18 cellular contexts compared by ENCODE assay signal in genomic region chr1:63648689-63649088, GRCh38. TPM values are rescaled to one million over a fixed set of nuclear protein-coding genes. Genes with fewer than 3 reads are reported as not detected.
DNase-seq lines count a peak whose midpoint lies in the region; ATAC-seq, FAIRE-seq and TF ChIP-seq lines count a peak whose summit lies in the region.
"Had no signal": no experiment of that assay in that cellular context is flagged by ENCODE, and none has a peak within 500 bp of the region (broad histone marks: within the 10 kb centered on the region; RNA-seq: fewer than 3 reads in every experiment).

No MANE protein-coding gene starts in this region.

- CTCF ChIA-PET in HepG2 (lab: Yijun Ruan, JAX; ENCODE audit: low intra/inter-chr PET ratio, low total read pairs), result no interaction called here
- CTCF ChIA-PET in T-cell (lab: Charles Lee), result no interaction called here

- WGBS in HepG2 (ENCODE audit: low lambda C conversion rate), result 100% methylated on average over 1 of the region's 1 CpG
- WGBS in right lobe of liver (ENCODE audit: insufficient coverage, low coverage, low lambda C conversion rate, missing lambda C conversion rate), result 100% methylated on average over 1 of the region's 1 CpG

- H3K27ac Mint-ChIP-seq in T-cell, result peak overlapping the region; percentile 5 to 48
- H3K27ac Mint-ChIP-seq: GM23338 had no signal

- H3K9me3 ChIP-seq in HepG2 (ENCODE audit: low read length) (no peaks in the 10 kb centered on the region), right lobe of liver (no peaks in the 10 kb centered on the region), gastrocnemius medialis (no peaks in the 10 kb centered on the region)
- H3K9me3 ChIP-seq: Caco-2 had no signal

- H3K36me3 Mint-ChIP-seq in T-cell, result peaks cover 32% of the 10 kb centered on the region

- peaks cover 29 to 39% (median 35%) of the 10 kb centered on the region in 3 donors for H3K4me1 Mint-ChIP-seq in T-cell

- POLR2A ChIA-PET in HepG2 (lab: Yijun Ruan, JAX), result no interaction called here
- POLR2A ChIA-PET in T-cell (lab: Charles Lee), result interaction anchor here in 1 of 2 donors (0.6 kb wide), 1 partner anchor 49 kb away, joined by 6 read pairs; no protein-coding TSS in a partner anchor

- H3K27me3 ChIP-seq in HepG2 (ENCODE audit: control insufficient read depth in 1 of 2, insufficient read depth in 2 of 2, low read length in 2 of 2) (no peaks in the 10 kb centered on the region), right lobe of liver (no peaks in the 10 kb centered on the region), gastrocnemius medialis (no peaks in the 10 kb centered on the region)

- no peak overlapping the region for H3K4me3 ChIP-seq in HepG2 (replicated peaks in 1 of 3; ENCODE audit: insufficient read depth in 1 of 3, low read depth in 2 of 3, low read length in 3 of 3)
- no peak overlapping the region for H3K4me3 ChIP-seq in right lobe of liver
- H3K4me3 ChIP-seq in gastrocnemius medialis, result no peak overlapping the region
- H3K4me3 ChIP-seq: GM23338 had no signal

- no peak overlapping the region for H3K27ac ChIP-seq in HepG2 (ENCODE audit: extremely low read length, insufficient read depth, low read length)
- H3K27ac ChIP-seq in right lobe of liver, result no peak overlapping the region
- peak overlapping the region in 3 of 4 donors; percentile 4 to 68 (median 59) for H3K27ac ChIP-seq in gastrocnemius medialis

- H3K36me3 ChIP-seq in HepG2 (replicated peaks in 1 of 2; ENCODE audit: control insufficient read depth in 1 of 2, insufficient read depth in 2 of 2, low read length in 2 of 2), result peaks cover 16 to 66% of the 10 kb centered on the region in 2 experiments
- peaks cover 0 to 62% (median 27%) of the 10 kb centered on the region in 4 donors for H3K36me3 ChIP-seq in right lobe of liver
- peaks cover 0 to 48% of the 10 kb centered on the region in 2 donors for H3K36me3 ChIP-seq in gastrocnemius medialis

- no peak for TF ChIP-seq CTCF in HepG2 (CRISPR knock-in tag; IDR thresholded peaks at IDR 0.05)
- TF ChIP-seq CTCF in right lobe of liver (IDR thresholded peaks at IDR 0.05), result no peak
- TF ChIP-seq CTCF in gastrocnemius medialis (IDR thresholded peaks at IDR 0.05 in 4 of 5, conservative IDR thresholded peaks at IDR 0.05 in 1 of 5), result no peak

- H3K4me1 ChIP-seq in HepG2 (ENCODE audit: insufficient read depth, low read length) (peaks cover 28% of the 10 kb centered on the region), right lobe of liver (peaks cover 0 to 20% (median 9%) of the 10 kb centered on the region in 4 donors), gastrocnemius medialis (peaks cover 37 to 50% of the 10 kb centered on the region in 2 donors)
- H3K4me1 ChIP-seq: Caco-2 had no signal

- no peak overlapping the region for H2AFZ ChIP-seq in HepG2 (ENCODE audit: low read length)
- H2AFZ ChIP-seq: GM23338 had no signal

- in situ Hi-C loops in HepG2 (cut with HindIII; ENCODE audit: extremely low pct_ligation_motif_present, low pct_unique_long_range_greater_than_20kb) (no loop called here), gastrocnemius medialis (cut with MboI; ENCODE audit: low sequenced_read_pairs in 4 of 4) (no loop called here)

- no peaks in the 10 kb centered on the region for H3K27me3 Mint-ChIP-seq in T-cell

- H3K4me2 ChIP-seq in HepG2 (ENCODE audit: low read depth, low read length), result no peak overlapping the region
- H3K4me2 ChIP-seq: GM23338 had no signal

- no peaks in the 10 kb centered on the region for H4K20me1 ChIP-seq in HepG2 (ENCODE audit: insufficient read depth, low read length)

- ATAC-seq in HepG2 (no peak), right lobe of liver (no peak), T-cell (replicated peaks in 1 of 4) (no peak), gastrocnemius medialis (no peak), Right ventricle myocardium inferior (no peak)
- ATAC-seq: CD8-positive, alpha-beta T cell; GM23338; HCT116 had no signal

- TF ChIP-seq POLR2A in HepG2 (IDR thresholded peaks at IDR 0.05; ENCODE audit: insufficient read depth in 1 of 2, low read depth in 2 of 2, low read length in 2 of 2) (no peak), right lobe of liver (IDR thresholded peaks at IDR 0.05) (no peak), gastrocnemius medialis (IDR thresholded peaks at IDR 0.05) (no peak)

- no peak for FAIRE-seq in HepG2 (lab: Jason Lieb, UNC)
- FAIRE-seq: GM12891, GM18507 had no signal

- no TSS peak for BruUV-seq in HepG2 (replicated peaks; lab: Mats Ljungman, UMichigan)

- no peak overlapping the region for H3K9ac ChIP-seq in HepG2 (ENCODE audit: insufficient read depth, low read depth, low read length)

- no peaks in the 10 kb centered on the region for H3K9me3 Mint-ChIP-seq in T-cell
- H3K9me3 Mint-ChIP-seq: CD8-positive, alpha-beta T cell; GM23338; H9 had no signal

- H3K79me2 ChIP-seq in HepG2 (ENCODE audit: insufficient read depth, low read length), result no peaks in the 10 kb centered on the region

- DNase-seq in HepG2 (ENCODE audit: low spot score) (no peak), right lobe of liver (no peak), T-cell (no peak), gastrocnemius medialis (no peak), mucosa of gallbladder (ENCODE audit: low spot score) (no peak), Right ventricle myocardium inferior (ENCODE audit: missing footprints) (no peak)
- DNase-seq: 8988T; C1 segment of cervical spinal cord; Caco-2; CD8-positive, alpha-beta T cell; DMS79; EL; GF-D8; H9 had no signal

- intact Hi-C loops in HepG2 (cut with micrococcal nuclease; ENCODE audit: unreplicated experiment), result no loop called here
- intact Hi-C loops in right lobe of liver (cut with DNase I), result no loop called here
- intact Hi-C loops in gastrocnemius medialis (cut with DNase I; ENCODE audit: low total_unique reads), result no loop called here
- intact Hi-C loops in Right ventricle myocardium inferior (cut with DNase I), result no loop called here

- TF ChIP-seq EP300 in HepG2 (IDR thresholded peaks at IDR 0.05; ENCODE audit: low read depth in 2 of 2, low read length in 2 of 2) (no peak), HepG2 (CRISPR knock-in tag; IDR thresholded peaks at IDR 0.05; ENCODE audit: borderline replicate concordance) (no peak)

- H3K4me3 Mint-ChIP-seq in T-cell, result no peak overlapping the region
- H3K4me3 Mint-ChIP-seq: CD8-positive, alpha-beta T cell; GM23338; H9 had no signal

- no peak for TF ChIP-seq RAD21 in HepG2 (CRISPR knock-in tag; IDR thresholded peaks at IDR 0.05)

TF ChIP-seq in HepG2, 621 proteins besides CTCF, POLR2A, EP300 and RAD21 (continues in another document):
- peak; percentile 45 to 58 for TF ChIP-seq MAFK (conservative IDR thresholded peaks at IDR 0.05 in 1 of 2, IDR thresholded peaks at IDR 0.05 in 1 of 2; ENCODE audit: low read length in 2 of 2)
- no peak for TF ChIP-seq GABPB1 (CRISPR knock-in tag; IDR thresholded peaks at IDR 0.05)
- TF ChIP-seq, protein P1, sequence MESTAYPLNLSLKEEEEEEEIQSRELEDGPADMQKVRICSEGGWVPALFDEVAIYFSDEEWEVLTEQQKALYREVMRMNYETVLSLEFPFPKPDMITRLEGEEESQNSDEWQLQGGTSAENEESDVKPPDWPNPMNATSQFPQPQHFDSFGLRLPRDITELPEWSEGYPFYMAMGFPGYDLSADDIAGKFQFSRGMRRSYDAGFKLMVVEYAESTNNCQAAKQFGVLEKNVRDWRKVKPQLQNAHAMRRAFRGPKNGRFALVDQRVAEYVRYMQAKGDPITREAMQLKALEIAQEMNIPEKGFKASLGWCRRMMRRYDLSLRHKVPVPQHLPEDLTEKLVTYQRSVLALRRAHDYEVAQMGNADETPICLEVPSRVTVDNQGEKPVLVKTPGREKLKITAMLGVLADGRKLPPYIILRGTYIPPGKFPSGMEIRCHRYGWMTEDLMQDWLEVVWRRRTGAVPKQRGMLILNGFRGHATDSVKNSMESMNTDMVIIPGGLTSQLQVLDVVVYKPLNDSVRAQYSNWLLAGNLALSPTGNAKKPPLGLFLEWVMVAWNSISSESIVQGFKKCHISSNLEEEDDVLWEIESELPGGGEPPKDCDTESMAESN (CRISPR knock-in tag; conservative IDR thresholded peaks at IDR 0.05), result no peak
- TF ChIP-seq MAFF (IDR thresholded peaks at IDR 0.05; ENCODE audit: low read depth, low read length), result peak; percentile 62; the same call in 1 of the 2 replicates
- TF ChIP-seq XBP1 (CRISPR knock-in tag; IDR thresholded peaks at IDR 0.05), result no peak

RNA-seq across cellular contexts. Expression of gene PGM1, which starts 55.5 kb away (rescaled TPM):
- total RNA-seq in HepG2 (2016; rRNA removed; fragmentation: Illumina TruSeq; extraction: Trizol) (105 and 122 TPM in 2 replicates), right lobe of liver (100 to 1,000 TPM; 127 to 220 (median 157) TPM), T-cell (10 to 100 TPM; 12.2 to 17.3 (median 15.5) TPM), gastrocnemius medialis (100 to 1,000 TPM; 320 to 713 (median 666) TPM), mucosa of gallbladder (73.2 TPM), Right ventricle myocardium inferior (281 TPM)
- total RNA-seq in HepG2 (2016; cell fraction: cytosol; rRNA removed; fragmentation: Illumina TruSeq; extraction: Trizol; ENCODE audit: low read depth), result 59.3 and 60.5 TPM in 2 replicates
- total RNA-seq in HepG2 (2016; cell fraction: insoluble cytoplasmic fraction; rRNA removed; fragmentation: Illumina TruSeq; extraction: Trizol), result 107 TPM in 2 replicates
- total RNA-seq in HepG2 (2016; cell fraction: membrane; rRNA removed; fragmentation: Illumina TruSeq; extraction: Trizol), result 105 and 112 TPM in 2 replicates
- total RNA-seq in HepG2 (2016; cell fraction: nucleus; rRNA removed; fragmentation: Illumina TruSeq; extraction: Trizol), result 52.5 and 58.8 TPM in 2 replicates
- polyA plus RNA-seq in HepG2 (2011; rRNA removed), result 49.2 and 51.6 TPM in 2 replicates
- 49.9 and 50.0 TPM in 2 replicates for polyA plus RNA-seq in HepG2 (2011; cell fraction: cytosol; rRNA removed)
- polyA plus RNA-seq in HepG2 (2011; cell fraction: nucleus; rRNA removed), result 21.6 and 21.7 TPM in 2 replicates
- 99.6 and 140 TPM in 2 replicates for polyA plus RNA-seq in HepG2 (2012)
- 57.2 and 57.6 TPM in 2 replicates for polyA plus RNA-seq in HepG2 (2016; cell fraction: cytosol; fragmentation: Illumina TruSeq; extraction: Trizol; ENCODE audit: low read depth)
- 89.8 and 107 TPM in 2 replicates for polyA plus RNA-seq in HepG2 (2016; cell fraction: insoluble cytoplasmic fraction; fragmentation: Illumina TruSeq; extraction: Trizol; ENCODE audit: low read depth)
- 68.6 and 74.3 TPM in 2 replicates for polyA plus RNA-seq in HepG2 (2016; cell fraction: membrane; fragmentation: Illumina TruSeq; extraction: Trizol; ENCODE audit: low read depth)
- polyA plus RNA-seq in HepG2 (2016; cell fraction: nucleus; fragmentation: Illumina TruSeq; extraction: Trizol; ENCODE audit: insufficient read depth, low read depth), result 44.1 and 47.6 TPM in 2 replicates
- 39.4 and 62.3 TPM in 2 replicates for polyA minus RNA-seq in HepG2 (2011; rRNA and poly(A)+ RNA removed; ENCODE audit: low replicate concordance)
- 49.2 and 52.4 TPM in 2 replicates for polyA minus RNA-seq in HepG2 (2011; cell fraction: cytosol; rRNA and poly(A)+ RNA removed)
- polyA minus RNA-seq in HepG2 (2011; cell fraction: nucleus; rRNA and poly(A)+ RNA removed), result 48.6 and 52.9 TPM in 2 replicates

Comparison
In these comparisons a context has a peak if more than half of its experiments do, and no peak if none do; other contexts are left out.
1. H3K27ac ChIP-seq: peak in gastrocnemius medialis (3 of 4); none in HepG2 (single experiment) and right lobe of liver (0 of 3).